Comparison of ENCODE assay signal across 1 cellular context in genomic region chr5:142297786-142298185, GRCh38. TPM values are rescaled to one million over a fixed set of nuclear protein-coding genes. Genes with fewer than 3 reads are reported as not detected.
"Had no signal": no experiment of that assay in that cellular context is flagged by ENCODE, and none has a peak within 500 bp of the region (broad histone marks: within the 10 kb centered on the region; RNA-seq: fewer than 3 reads in every experiment).

No MANE protein-coding gene starts in this region.

RNA-seq across cellular contexts. Expression of gene SPRY4, which starts 27.0 kb away (rescaled TPM):
- total RNA-seq: OCI-LY7 had no signal
